24 cellular contexts compared by ENCODE assay signal in the genomic region with DNA sequence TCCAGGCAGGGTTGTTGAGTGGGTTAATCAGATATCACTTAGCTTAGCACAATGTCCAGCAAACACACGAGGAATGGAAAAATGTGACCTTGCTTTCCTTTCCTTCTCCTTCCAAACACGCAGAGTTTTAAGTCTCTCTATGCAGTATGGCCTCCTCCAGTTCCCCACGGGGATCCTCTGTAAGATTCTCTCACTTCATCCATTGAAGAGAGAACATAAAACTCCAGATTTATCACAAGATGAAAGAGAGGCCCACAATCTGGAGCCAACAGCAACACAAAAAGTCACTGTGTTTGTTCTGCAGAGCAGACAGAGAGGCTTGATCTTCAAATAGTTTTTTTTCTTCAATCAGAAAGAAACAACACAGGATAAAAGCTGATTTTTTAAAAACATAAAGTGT.
"Had no signal": no experiment of that assay in that cellular context is flagged by ENCODE, and none has a peak within 500 bp of the region (broad histone marks: within the 10 kb centered on the region; RNA-seq: fewer than 3 reads in every experiment).

No MANE protein-coding gene starts in this region.

- ATAC-seq: K562, SK-N-SH treated with all-trans-retinoic acid at 6 μM for 48 hours had no signal

- DNase-seq: Kasumi-1, MM.1S, NCI-H1092, NCI-H1105 treated with DMSO at 0.1 percent for 48 hours, NCI-H1417 treated with DMSO at 0.1 percent for 48 hours, NCI-H146, NCI-H187, NCI-H2029, NCI-H2081 treated with DMSO at 0.1 percent for 48 hours, NCI-H2171, NCI-H226, NCI-H446, NCI-H510A, NCI-H524 treated with DMSO at 0.1 percent for 48 hours, NCI-H69, NCI-H774, SHP77, SJCRH30 had no signal

- H3K27me3 ChIP-seq: SJCRH30 had no signal

- H3K36me3 Mint-ChIP-seq: IgD-negative memory B cell had no signal

- H3K9me3 Mint-ChIP-seq: IgD-negative memory B cell had no signal

- H3K4me1 ChIP-seq: SJCRH30 had no signal

- H3K9ac ChIP-seq: KMS-11 had no signal

- H3K9me3 ChIP-seq: SJCRH30 had no signal

- H3K27ac Mint-ChIP-seq: IgD-negative memory B cell had no signal

- H3K4me3 Mint-ChIP-seq: IgD-negative memory B cell had no signal

- H3K4me2 ChIP-seq: KMS-11 had no signal

- H3K36me3 ChIP-seq: SJCRH30 had no signal

- H3K27ac ChIP-seq: HL-60, KMS-11, RWPE1, SJCRH30 had no signal

- H3K4me3 ChIP-seq: K562, SJCRH30 had no signal
